19 cellular contexts compared by ENCODE assay signal in the genomic region with DNA sequence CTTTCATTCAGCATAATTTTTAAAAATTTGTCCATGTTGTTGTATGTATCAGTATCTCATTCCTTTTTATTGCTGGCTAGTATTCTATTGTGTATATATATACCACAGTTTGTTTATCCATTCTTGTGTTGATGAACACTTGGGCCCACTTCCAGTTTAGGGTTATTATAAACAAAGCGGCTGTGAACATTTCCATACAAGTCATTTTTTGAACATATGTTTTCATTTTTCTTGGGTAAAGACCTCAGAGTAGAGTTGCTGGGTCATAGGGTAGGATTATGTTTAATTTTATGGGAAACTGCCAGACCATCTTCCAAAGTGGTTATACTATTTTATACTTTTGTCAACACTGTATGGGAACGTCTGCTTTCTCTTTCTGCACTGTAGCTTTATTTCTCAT. TPM values are rescaled to one million over a fixed set of nuclear protein-coding genes. Genes with fewer than 3 reads are reported as not detected.
DNase-seq lines count a peak whose midpoint lies in the region; TF ChIP-seq lines count a peak whose summit lies in the region.
"Had no signal": no experiment of that assay in that cellular context is flagged by ENCODE, and none has a peak within 500 bp of the region (broad histone marks: within the 10 kb centered on the region; RNA-seq: fewer than 3 reads in every experiment).

No MANE protein-coding gene starts in this region.

- no peaks in the 10 kb centered on the region for H3K27me3 ChIP-seq in H7 (ENCODE audit: control insufficient read depth, insufficient read depth, low read length)
- no peaks in the 10 kb centered on the region for H3K27me3 ChIP-seq in tibial artery
- H3K27me3 ChIP-seq: Peyer's patch had no signal

- H3K9me3 ChIP-seq in tibial artery, result no peaks in the 10 kb centered on the region
- H3K9me3 ChIP-seq: Peyer's patch had no signal

- in situ Hi-C loops in astrocyte of the cerebellum (cut with HindIII; ENCODE audit: low sequenced_read_pairs), result no loop called here

- CTCF ChIA-PET in AG04449 (lab: Yijun Ruan, JAX), result no interaction called here
- CTCF ChIA-PET in RWPE1 (lab: Yijun Ruan, JAX), result no interaction called here

- intact Hi-C loops in tibial artery (cut with DNase I; ENCODE audit: low total_unique reads), result no loop called here

- no peaks in the 10 kb centered on the region for H3K36me3 ChIP-seq in H7 (replicated peaks; ENCODE audit: control insufficient read depth, insufficient read depth, low read length)
- no peaks in the 10 kb centered on the region for H3K36me3 ChIP-seq in tibial artery
- H3K36me3 ChIP-seq: Peyer's patch had no signal

- no peak overlapping the region for H3K27ac ChIP-seq in tibial artery
- no peak overlapping the region for H3K27ac ChIP-seq in RWPE1
- H3K27ac ChIP-seq: Peyer's patch had no signal

- peak; percentile 37 for DNase-seq in AG04449 (ENCODE audit: low read depth, low spot score)
- peak; percentile 13 for DNase-seq in GM04504 (ENCODE audit: low read depth)
- DNase-seq in astrocyte of the cerebellum (ENCODE audit: low read depth), result peak; percentile 16
- peak; percentile 62 for DNase-seq in fibroblast of the conjunctiva (ENCODE audit: low read depth)
- no peak for DNase-seq in H7
- DNase-seq in C1 segment of cervical spinal cord (lab: John Stamatoyannopoulos, UW), result no peak
- no peak for DNase-seq in tibial artery
- no peak for DNase-seq in RWPE1 (ENCODE audit: low spot score)
- DNase-seq: CD4-positive, alpha-beta T cell; DND-41; GOT3; Karpas-422; NCI-H1417; NCI-H2029; NCI-H2171 treated with DMSO at 0.1 percent for 48 hours; NCI-H510A; NCI-H82; Peyer's patch; SHP77 had no signal

- TF ChIP-seq CTCF in AG04449 (IDR thresholded peaks at IDR 0.05; ENCODE audit: insufficient read depth, low read length, missing control alignments), result no peak
- no peak for TF ChIP-seq CTCF in astrocyte of the cerebellum (IDR thresholded peaks at IDR 0.05; ENCODE audit: low read depth, low read length, missing control alignments)
- no peak for TF ChIP-seq CTCF in tibial artery (IDR thresholded peaks at IDR 0.05)
- TF ChIP-seq CTCF in RWPE1 (conservative IDR thresholded peaks at IDR 0.05; ENCODE audit: low read depth), result no peak

- H3K4me3 ChIP-seq in AG04449 (ENCODE audit: low read depth, low read length), result no peak overlapping the region
- no peak overlapping the region for H3K4me3 ChIP-seq in astrocyte of the cerebellum (ENCODE audit: low read depth, low read length)
- no peak overlapping the region for H3K4me3 ChIP-seq in H7 (ENCODE audit: insufficient read depth, low read depth, low read length)
- H3K4me3 ChIP-seq in tibial artery, result no peak overlapping the region
- H3K4me3 ChIP-seq: Peyer's patch had no signal

- H3K4me1 ChIP-seq in tibial artery, result no peaks in the 10 kb centered on the region
- H3K4me1 ChIP-seq: Peyer's patch had no signal

- POLR2A ChIA-PET in AG04449 (lab: Yijun Ruan, JAX) (no interaction called here), RWPE1 (lab: Yijun Ruan, JAX; ENCODE audit: low non-redundant PET) (no interaction called here)

RNA-seq across cellular contexts. Expression of a gene that starts 55.3 kb away (rescaled TPM):
- 2.3 and 3.3 TPM in 2 replicates for total RNA-seq in H7 (2014; rRNA removed; shearing (Covaris generic))

RNA-seq across cellular contexts. Expression of a gene that starts 57.0 kb away (rescaled TPM):
- total RNA-seq in H7 (2014; rRNA removed; shearing (Covaris generic)), result 10.3 and 11.3 TPM in 2 replicates
- total RNA-seq: CD4-positive, alpha-beta T cell had no signal

Comparison
In these comparisons a context has a peak if more than half of its experiments do, and no peak if none do; other contexts are left out.
1. DNase-seq: peak in AG04449 (single experiment), GM04504 (single experiment), astrocyte of the cerebellum (single experiment) and fibroblast of the conjunctiva (single experiment); none in H7 (single experiment), C1 segment of cervical spinal cord (0 of 14), tibial artery (0 of 2) and RWPE1 (single experiment).